8 cellular contexts compared by ENCODE assay signal in the genomic region with DNA sequence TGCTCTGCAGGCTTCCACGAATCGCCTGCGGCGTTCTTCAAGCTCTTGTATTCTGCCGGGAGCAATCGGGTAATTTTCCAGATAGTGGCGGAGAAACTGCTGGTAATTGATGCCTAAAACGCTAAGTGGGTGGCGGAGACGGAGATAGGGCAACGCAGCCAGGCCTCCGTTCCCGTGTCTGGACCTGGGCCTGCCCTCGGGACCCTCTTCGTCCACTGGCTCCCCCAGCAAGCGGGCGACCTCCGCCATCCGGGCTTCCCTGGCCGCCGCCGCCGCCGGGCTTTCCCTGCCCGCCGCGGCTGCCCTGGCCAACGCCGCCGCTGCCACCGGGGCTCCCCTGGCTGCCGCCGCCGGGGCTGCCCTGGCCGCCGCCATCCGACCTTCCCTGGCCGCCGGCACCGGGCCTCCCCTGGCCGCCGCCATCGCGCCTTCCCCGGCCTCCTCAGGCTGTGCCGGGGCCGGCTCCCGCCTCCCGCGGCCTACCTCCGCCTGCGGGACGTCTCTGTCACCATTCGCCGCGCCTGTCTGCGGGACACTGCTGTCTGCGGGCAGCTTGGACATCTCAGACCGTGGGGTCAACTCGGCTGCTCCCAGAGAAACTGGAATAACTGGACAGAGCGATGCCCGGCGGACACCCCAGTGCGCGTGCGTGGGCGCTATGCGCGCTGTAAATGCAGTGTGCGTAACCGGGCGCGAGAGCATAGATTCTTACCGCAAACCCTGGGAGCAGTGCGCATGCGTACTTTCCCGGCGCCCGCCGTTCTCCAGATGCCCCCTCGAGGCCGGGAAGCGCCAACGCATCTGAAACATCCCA.
A peak's percentile ranks its signal among the peaks of the same experiment; 100 is the strongest.
DNase-seq lines count a peak whose midpoint lies in the region; ATAC-seq lines count a peak whose summit lies in the region.

TSS of gene EID2 (minus strand) at position 643 of the 814 bp plus-strand sequence. CDS start at position 561, 82 bp downstream.

- DNase-seq in AG08396 (ENCODE audit: low spot score) (peak; percentile 99), NCI-H345 (lab: John Stamatoyannopoulos, UW) (peak; percentile 98), iris pigment epithelial cell (ENCODE audit: low read depth) (peak; percentile 92)
- peak; percentile 81 to 88 (median 84) for DNase-seq in activated CD4-positive, CD25-positive, alpha-beta regulatory T cell (lab: John Stamatoyannopoulos, UW)
- DNase-seq in central memory CD4-positive, alpha-beta T cell: peak; percentile 92
- peak; percentile 90 to 91 for DNase-seq in stimulated activated CD4-positive, alpha-beta T cell treated with anti-CD3 and anti-CD28 coated beads, Interleukin-12 subunit alpha, Interleukin-12 subunit beta, amount 100 ng/mL, for 24 hours (ENCODE audit: low read depth in 2 of 2)

- ATAC-seq in GM18909 (IDR thresholded peaks at IDR 0.05; ENCODE audit: poor library complexity, unreplicated experiment): peak; percentile 91
- peak; percentile 90 for ATAC-seq in HG03280 (IDR thresholded peaks at IDR 0.05; ENCODE audit: unreplicated experiment)

Comparison
In these comparisons a context has a peak if more than half of its experiments do, and no peak if none do; other contexts are left out.
1. Peak in every context shown above with its lines: DNase-seq and ATAC-seq.